In the genomic region with DNA sequence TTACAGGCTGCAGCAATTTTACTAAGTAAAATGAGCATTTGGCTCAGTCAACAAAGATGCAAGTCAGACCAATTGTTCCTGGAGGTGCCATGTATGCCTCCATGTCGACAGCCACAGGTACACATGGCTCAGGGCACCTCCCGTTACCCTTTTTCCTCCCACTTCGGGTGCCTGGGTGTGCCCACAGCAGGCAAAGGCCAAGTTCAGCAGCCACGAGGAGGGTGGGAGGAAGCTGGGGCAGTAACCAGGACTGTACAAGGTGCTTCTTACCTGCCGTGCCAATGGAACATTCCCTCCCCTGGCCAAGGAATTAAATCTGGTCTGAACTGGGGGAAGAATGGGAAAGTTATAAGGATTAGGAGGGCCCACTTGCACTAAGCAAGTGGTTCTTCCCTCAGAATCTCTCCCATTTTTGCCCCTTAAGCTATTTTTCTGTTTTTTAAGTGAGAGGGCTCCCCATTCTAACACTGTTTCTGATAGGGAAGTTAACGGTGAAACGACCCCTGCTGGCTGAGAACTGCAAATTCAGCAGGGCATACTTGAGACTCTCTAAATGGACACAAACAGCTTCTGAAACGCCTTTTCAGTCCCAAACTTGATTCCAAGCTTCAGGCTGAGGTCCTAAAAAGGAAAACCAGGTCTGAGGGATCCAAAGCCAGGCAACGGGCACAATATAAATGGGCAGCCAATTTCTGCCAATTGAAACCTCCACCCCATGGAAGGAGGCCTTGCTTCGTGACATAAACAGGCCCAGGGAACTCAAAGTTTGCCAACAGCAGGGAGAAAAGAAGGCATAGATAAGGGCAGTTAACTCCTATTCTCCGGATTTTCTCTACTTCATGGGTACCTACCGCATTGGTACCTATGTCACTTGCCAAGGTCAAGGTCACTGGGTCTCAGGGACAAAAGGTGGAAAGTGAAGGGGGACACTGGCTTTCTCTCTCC, we compare ENCODE assay signal across 8 cellular contexts.
DNase-seq lines count a peak whose midpoint lies in the region; ATAC-seq lines count a peak whose summit lies in the region.

No MANE protein-coding gene starts in this region.

- no peaks in the 10 kb centered on the region for H3K36me3 Mint-ChIP-seq in dendritic cell treated with granulocyte-macrophage colony-stimulating factor and Interleukin-4, amounts not matched to agents 40 ng/mL and 50 ng/mL, for 4 days (ENCODE audit: low read depth)
- peaks cover 5% of the 10 kb centered on the region for H3K36me3 Mint-ChIP-seq in stimulated activated effector memory CD8-positive, alpha-beta T cell treated with anti-CD3 and anti-CD28 coated beads, Interleukin-12 subunit alpha, Interleukin-12 subunit beta, amount 100 ng/mL, for 72 hours

- H3K9me3 Mint-ChIP-seq in dendritic cell treated with granulocyte-macrophage colony-stimulating factor and Interleukin-4, amounts not matched to agents 40 ng/mL and 50 ng/mL, for 4 days, result no peaks in the 10 kb centered on the region
- no peaks in the 10 kb centered on the region for H3K9me3 Mint-ChIP-seq in stimulated activated effector memory CD8-positive, alpha-beta T cell treated with anti-CD3 and anti-CD28 coated beads, Interleukin-12 subunit alpha, Interleukin-12 subunit beta, amount 100 ng/mL, for 72 hours

- no peak overlapping the region for H3K4me3 Mint-ChIP-seq in dendritic cell treated with granulocyte-macrophage colony-stimulating factor and Interleukin-4, amounts not matched to agents 40 ng/mL and 50 ng/mL, for 4 days
- peak overlapping the region; percentile 72 for H3K4me3 Mint-ChIP-seq in stimulated activated effector memory CD8-positive, alpha-beta T cell treated with anti-CD3 and anti-CD28 coated beads, Interleukin-12 subunit alpha, Interleukin-12 subunit beta, amount 100 ng/mL, for 72 hours

- no peaks in the 10 kb centered on the region for H3K27me3 Mint-ChIP-seq in dendritic cell treated with granulocyte-macrophage colony-stimulating factor and Interleukin-4, amounts not matched to agents 40 ng/mL and 50 ng/mL, for 4 days

- peaks cover 38% of the 10 kb centered on the region for H3K4me1 Mint-ChIP-seq in dendritic cell treated with granulocyte-macrophage colony-stimulating factor and Interleukin-4, amounts not matched to agents 40 ng/mL and 50 ng/mL, for 4 days (ENCODE audit: low read depth)
- H3K4me1 Mint-ChIP-seq in stimulated activated effector memory CD8-positive, alpha-beta T cell treated with anti-CD3 and anti-CD28 coated beads, Interleukin-12 subunit alpha, Interleukin-12 subunit beta, amount 100 ng/mL, for 72 hours, result peaks cover 63% of the 10 kb centered on the region

- H3K27ac Mint-ChIP-seq in dendritic cell treated with granulocyte-macrophage colony-stimulating factor and Interleukin-4, amounts not matched to agents 40 ng/mL and 50 ng/mL, for 4 days, result peak overlapping the region; percentile 54
- peak overlapping the region; percentile 95 for H3K27ac Mint-ChIP-seq in stimulated activated effector memory CD8-positive, alpha-beta T cell treated with anti-CD3 and anti-CD28 coated beads, Interleukin-12 subunit alpha, Interleukin-12 subunit beta, amount 100 ng/mL, for 72 hours

- peak; percentile 8 for DNase-seq in NK-92 treated with Interleukin-12 subunit alpha and Interleukin-12 subunit beta, amount 100 ng/mL, for 24 hours (lab: John Stamatoyannopoulos, UW)
- DNase-seq in NK-92 (lab: John Stamatoyannopoulos, UW; ENCODE audit: unreplicated experiment) (no peak), NCI-H1694 (lab: John Stamatoyannopoulos, UW) (peak; percentile 59), medulla oblongata (ENCODE audit: extremely low spot score) (peak; percentile 65)
- DNase-seq in activated CD4-positive, alpha-beta T cell treated with anti-CD3 and anti-CD28 coated beads for 1 hour, result peak; percentile 51
- peak; percentile 42 to 80 for DNase-seq in stimulated activated effector memory CD8-positive, alpha-beta T cell treated with anti-CD3 and anti-CD28 coated beads, Interleukin-12 subunit alpha, Interleukin-12 subunit beta, amount 100 ng/mL, for 72 hours (ENCODE audit: low spot score in 2 of 2)

- intact Hi-C loops in dendritic cell treated with granulocyte-macrophage colony-stimulating factor and Interleukin-4, amounts not matched to agents 40 ng/mL and 50 ng/mL, for 4 days (cut with micrococcal nuclease), result loop anchor here (1.0 to 10.0 kb wide), 2 partner anchors 74 to 373 kb away; no protein-coding TSS in a partner anchor

- peak; percentile 83 for ATAC-seq in stimulated activated effector memory CD8-positive, alpha-beta T cell treated with anti-CD3 and anti-CD28 coated beads, Interleukin-12 subunit alpha, Interleukin-12 subunit beta, amount 100 ng/mL, for 72 hours
- no peak for ATAC-seq in GM19467 (IDR thresholded peaks at IDR 0.05; ENCODE audit: unreplicated experiment)
